In genomic region chr19:14366529-14366928, GRCh38 we compare ENCODE assay signal across 8 cellular contexts. TPM values are rescaled to one million over a fixed set of nuclear protein-coding genes. Genes with fewer than 3 reads are reported as not detected.
DNase-seq lines count a peak whose midpoint lies in the region; ATAC-seq and TF ChIP-seq lines count a peak whose summit lies in the region.

No MANE protein-coding gene starts in this region.

- peaks cover 6% of the 10 kb centered on the region for H3K36me3 Mint-ChIP-seq in T-helper 2 cell treated with Interferon-gamma antibody and Interleukin-4, amounts not matched to agents 5 μg/mL and 100 μg/mL, for 36 hours (ENCODE audit: low read depth)

- H3K27ac Mint-ChIP-seq in T-helper 2 cell treated with Interferon-gamma antibody and Interleukin-4, amounts not matched to agents 5 μg/mL and 100 μg/mL, for 36 hours = peak overlapping the region; percentile 95

- TF ChIP-seq CTCF in hepatocyte (IDR thresholded peaks at IDR 0.05; ENCODE audit: poor library complexity) = no peak

- DNase-seq in Ammon's horn (ENCODE audit: low spot score) = peak; percentile 51
- DNase-seq in NAMALWA (ENCODE audit: low spot score) = peak; percentile 97
- peak; percentile 76 for DNase-seq in T-helper 2 cell treated with Interferon-gamma antibody and Interleukin-4, amounts not matched to agents 5 μg/mL and 100 μg/mL, for 36 hours (ENCODE audit: low spot score)
- peak; percentile 77 for DNase-seq in amniotic epithelial cell (ENCODE audit: low read depth)
- peak; percentile 81 for DNase-seq in hepatocyte (ENCODE audit: low spot score)
- peak; percentile 91 for DNase-seq in stimulated activated CD4-positive, alpha-beta T cell treated with anti-CD3 and anti-CD28 coated beads, Interleukin-1b, Interleukin-23, amount 100 ng/mL, for 48 hours

- H3K27me3 ChIP-seq in hepatocyte = no peaks in the 10 kb centered on the region

- H3K4me1 Mint-ChIP-seq in T-helper 2 cell treated with Interferon-gamma antibody and Interleukin-4, amounts not matched to agents 5 μg/mL and 100 μg/mL, for 36 hours (ENCODE audit: low read depth) = peaks cover 56% of the 10 kb centered on the region

- no peaks in the 10 kb centered on the region for H3K27me3 Mint-ChIP-seq in T-helper 2 cell treated with Interferon-gamma antibody and Interleukin-4, amounts not matched to agents 5 μg/mL and 100 μg/mL, for 36 hours (ENCODE audit: low read depth)

- H3K9me2 ChIP-seq in hepatocyte (replicated peaks; ENCODE audit: insufficient read depth) = no peaks in the 10 kb centered on the region

- whole genome bisulfite sequencing in hepatocyte (ENCODE audit: low lambda C conversion rate, missing lambda C conversion rate) = 23% methylated on average over 3 of the region's 3 CpGs

- no peak overlapping the region for H3K4me3 ChIP-seq in hepatocyte

- H3K4me1 ChIP-seq in hepatocyte (ENCODE audit: insufficient read depth) = peaks cover 9% of the 10 kb centered on the region

- peak; percentile 43 for ATAC-seq in GM19463 (IDR thresholded peaks at IDR 0.05; ENCODE audit: unreplicated experiment)
- ATAC-seq in HG03457 (IDR thresholded peaks at IDR 0.05; ENCODE audit: unreplicated experiment) = no peak

- H3K9me3 ChIP-seq in hepatocyte (ENCODE audit: low read depth) = no peaks in the 10 kb centered on the region

- no peaks in the 10 kb centered on the region for H3K36me3 ChIP-seq in hepatocyte (replicated peaks; ENCODE audit: insufficient read depth, low read depth)

- no peaks in the 10 kb centered on the region for H4K20me1 ChIP-seq in hepatocyte (ENCODE audit: insufficient read depth, poor library complexity, severe bottlenecking)

- H3K9me3 Mint-ChIP-seq in T-helper 2 cell treated with Interferon-gamma antibody and Interleukin-4, amounts not matched to agents 5 μg/mL and 100 μg/mL, for 36 hours = peaks cover 3% of the 10 kb centered on the region

- H3K79me2 ChIP-seq in hepatocyte = no peaks in the 10 kb centered on the region

- peak overlapping the region; percentile 75 for H3K4me3 Mint-ChIP-seq in T-helper 2 cell treated with Interferon-gamma antibody and Interleukin-4, amounts not matched to agents 5 μg/mL and 100 μg/mL, for 36 hours

- H2AFZ ChIP-seq in hepatocyte = no peak overlapping the region

- H3K4me2 ChIP-seq in hepatocyte = no peak overlapping the region

- H3K27ac ChIP-seq in hepatocyte = no peak overlapping the region

RNA-seq across cellular contexts. Expression of gene ADGRE5, which starts 14.7 kb away (rescaled TPM):
- total RNA-seq in hepatocyte = 4.5 and 5.0 TPM in 2 replicates
- polyA plus RNA-seq in hepatocyte = 7.3 and 13.1 TPM in 2 replicates

RNA-seq across cellular contexts. Expression of gene DDX39A, which starts 52.6 kb away (rescaled TPM):
- total RNA-seq in hepatocyte = 51.8 and 79.2 TPM in 2 replicates
- 106 and 135 TPM in 2 replicates for polyA plus RNA-seq in hepatocyte
